In genomic region chr9:130128251-130128650, GRCh38 we compare ENCODE assay signal across 8 cellular contexts. TPM values are rescaled to one million over a fixed set of nuclear protein-coding genes. Genes with fewer than 3 reads are reported as not detected.
DNase-seq lines count a peak whose midpoint lies in the region; ATAC-seq and TF ChIP-seq lines count a peak whose summit lies in the region.

No MANE protein-coding gene starts in this region.

- H3K4me3 Mint-ChIP-seq in CD14-positive monocyte = peak overlapping the region; percentile 59 to 87
- H3K4me3 Mint-ChIP-seq in memory B cell = peak overlapping the region; percentile 85
- peak overlapping the region; percentile 89 for H3K4me3 Mint-ChIP-seq in stimulated activated effector memory CD8-positive, alpha-beta T cell treated with anti-CD3 and anti-CD28 coated beads, Interleukin-12 subunit alpha, Interleukin-12 subunit beta, amount 100 ng/mL, for 72 hours

- DNase-seq in CD14-positive monocyte (ENCODE audit: low spot score) = peak; percentile 55
- DNase-seq in SIG-M5 (lab: John Stamatoyannopoulos, UW) = peak; percentile 39
- DNase-seq in activated naive CD4-positive, alpha-beta T cell treated with Interleukin-2 at 50 U/mL for 16 hours = peak; percentile 69
- DNase-seq in memory B cell (ENCODE audit: low spot score in 2 of 2) = peak; percentile 45 to 48
- peak; percentile 50 to 86 for DNase-seq in stimulated activated effector memory CD8-positive, alpha-beta T cell treated with anti-CD3 and anti-CD28 coated beads, Interleukin-12 subunit alpha, Interleukin-12 subunit beta, amount 100 ng/mL, for 72 hours (ENCODE audit: low spot score in 2 of 2)
- DNase-seq in NCI-H510A (lab: John Stamatoyannopoulos, UW) = no peak
- no peak for DNase-seq in COLO668 (lab: John Stamatoyannopoulos, UW; ENCODE audit: unreplicated experiment)

- H3K27ac Mint-ChIP-seq in CD14-positive monocyte = peak overlapping the region; percentile 94 to 100 (median 96)
- H3K27ac Mint-ChIP-seq in memory B cell = peak overlapping the region; percentile 97
- peak overlapping the region; percentile 100 for H3K27ac Mint-ChIP-seq in stimulated activated effector memory CD8-positive, alpha-beta T cell treated with anti-CD3 and anti-CD28 coated beads, Interleukin-12 subunit alpha, Interleukin-12 subunit beta, amount 100 ng/mL, for 72 hours

- no peak for TF ChIP-seq CTCF in CD14-positive monocyte (IDR thresholded peaks at IDR 0.05)

- H3K9me3 Mint-ChIP-seq in CD14-positive monocyte (no peaks in the 10 kb centered on the region), memory B cell (no peaks in the 10 kb centered on the region)
- no peaks in the 10 kb centered on the region for H3K9me3 Mint-ChIP-seq in stimulated activated effector memory CD8-positive, alpha-beta T cell treated with anti-CD3 and anti-CD28 coated beads, Interleukin-12 subunit alpha, Interleukin-12 subunit beta, amount 100 ng/mL, for 72 hours

- ATAC-seq in GM21786 (IDR thresholded peaks at IDR 0.05; ENCODE audit: unreplicated experiment) (peak; percentile 50), memory B cell (ENCODE audit: low read depth) (peak; percentile 76)
- peak; percentile 90 for ATAC-seq in stimulated activated effector memory CD8-positive, alpha-beta T cell treated with anti-CD3 and anti-CD28 coated beads, Interleukin-12 subunit alpha, Interleukin-12 subunit beta, amount 100 ng/mL, for 72 hours

- H3K27me3 Mint-ChIP-seq in CD14-positive monocyte (ENCODE audit: low read depth in 3 of 3) (peaks cover 0 to 2% (median 0%) of the 10 kb centered on the region in 3 donors), memory B cell (no peaks in the 10 kb centered on the region)

- intact Hi-C loops in CD14-positive monocyte (cut with micrococcal nuclease) = no loop called here

- peaks cover 36% of the 10 kb centered on the region for H3K4me1 Mint-ChIP-seq in CD14-positive monocyte
- peaks cover 38% of the 10 kb centered on the region for H3K4me1 Mint-ChIP-seq in memory B cell
- H3K4me1 Mint-ChIP-seq in stimulated activated effector memory CD8-positive, alpha-beta T cell treated with anti-CD3 and anti-CD28 coated beads, Interleukin-12 subunit alpha, Interleukin-12 subunit beta, amount 100 ng/mL, for 72 hours = peaks cover 56% of the 10 kb centered on the region

- H3K36me3 Mint-ChIP-seq in CD14-positive monocyte (peaks cover 62 to 87% of the 10 kb centered on the region in 2 donors), memory B cell (peaks cover 8% of the 10 kb centered on the region)
- peaks cover 85% of the 10 kb centered on the region for H3K36me3 Mint-ChIP-seq in stimulated activated effector memory CD8-positive, alpha-beta T cell treated with anti-CD3 and anti-CD28 coated beads, Interleukin-12 subunit alpha, Interleukin-12 subunit beta, amount 100 ng/mL, for 72 hours

RNA-seq across cellular contexts. Expression of gene NCS1, which starts 44.0 kb away (rescaled TPM):
- polyA plus RNA-seq in CD14-positive monocyte = not detected

Comparison
In these comparisons a context has a peak if more than half of its experiments do, and no peak if none do; other contexts are left out.
1. DNase-seq: peak in CD14-positive monocyte (single experiment), SIG-M5 (single experiment), activated naive CD4-positive, alpha-beta T cell treated with Interleukin-2 at 50 U/mL for 16 hours (single experiment), memory B cell (2 of 2) and stimulated activated effector memory CD8-positive, alpha-beta T cell treated with anti-CD3 and anti-CD28 coated beads, Interleukin-12 subunit alpha, Interleukin-12 subunit beta, amount 100 ng/mL, for 72 hours (2 of 2); none in NCI-H510A (single experiment) and COLO668 (single experiment).
2. Peak in every context shown above with its lines, with median percentiles within 50 percentile points of each other: H3K27ac Mint-ChIP-seq, H3K4me3 Mint-ChIP-seq and ATAC-seq.